1 cellular context compared by ENCODE assay signal in genomic region chr17:68057531-68057952, GRCh38.
TF ChIP-seq lines count a peak whose summit lies in the region.

No MANE protein-coding gene starts in this region.

TF ChIP-seq in K562, 482 proteins besides CTCF, POLR2A, EP300 and RAD21 (continued from another document and continues in another):
- TF ChIP-seq CHD7 (IDR thresholded peaks at IDR 0.05; ENCODE audit: low read depth, low read length) (no peak), TCFL5 (CRISPR knock-in tag; conservative IDR thresholded peaks at IDR 0.05) (no peak), FOXP1 (CRISPR knock-in tag; IDR thresholded peaks at IDR 0.05) (no peak), PCBP1 (IDR thresholded peaks at IDR 0.05; ENCODE audit: low read depth, low read length, poor library complexity, severe bottlenecking) (no peak), CREBBP (IDR thresholded peaks at IDR 0.05; ENCODE audit: low read depth, low read length) (no peak), CBX5 (IDR thresholded peaks at IDR 0.05; ENCODE audit: borderline replicate concordance, low read depth) (no peak), DACH1 (IDR thresholded peaks at IDR 0.05; ENCODE audit: partially characterized antibody) (peak; percentile 59), YY1 (IDR thresholded peaks at IDR 0.05; ENCODE audit: borderline replicate concordance in 1 of 3, control insufficient read depth in 1 of 3, extremely low read depth in 1 of 3, insufficient read depth in 3 of 3, insufficient read length in 1 of 3, insufficient replicate concordance in 2 of 3, low read depth in 1 of 3, low read length in 2 of 3) (no peak), ZFP36 (IDR thresholded peaks at IDR 0.05; ENCODE audit: low read depth, low read length, partially characterized antibody) (peak; percentile 95), EZH2 (IDR thresholded peaks at IDR 0.05; ENCODE audit: borderline replicate concordance, low read depth, low read length) (no peak), TRIM25 (IDR thresholded peaks at IDR 0.05; ENCODE audit: borderline replicate concordance) (no peak), ETS1 (conservative IDR thresholded peaks at IDR 0.05; ENCODE audit: control insufficient read depth, low read depth, low read length) (no peak), RBM22 (IDR thresholded peaks at IDR 0.05; ENCODE audit: low read depth, low read length, poor library complexity, severe bottlenecking) (no peak), KDM1A (IDR thresholded peaks at IDR 0.05) (peak; percentile 52 to 68; a peak in 3 of 4 replicates), ATF6 (CRISPR knock-in tag; IDR thresholded peaks at IDR 0.05) (no peak), FOXA1 (IDR thresholded peaks at IDR 0.05; ENCODE audit: borderline replicate concordance) (no peak), BRF1 (IDR thresholded peaks at IDR 0.05; ENCODE audit: borderline replicate concordance, extremely low read depth, insufficient read length) (no peak), PKNOX1 (IDR thresholded peaks at IDR 0.05) (0 out of 2 replicates have a peak, but pooled peaks have one; percentile 18), SMAD2 (IDR thresholded peaks at IDR 0.05; ENCODE audit: low read depth, low read length) (no peak), DDX20 (tag; IDR thresholded peaks at IDR 0.05; ENCODE audit: low read depth) (no peak), NKRF (IDR thresholded peaks at IDR 0.05; ENCODE audit: borderline replicate concordance) (no peak), KAT2B (IDR thresholded peaks at IDR 0.05; ENCODE audit: low read depth, low read length) (no peak), HDAC2 (IDR thresholded peaks at IDR 0.05) (peak; percentile 26; the same call in 1 of the 2 replicates), MAFK (IDR thresholded peaks at IDR 0.05; ENCODE audit: low read length) (no peak), GMEB1 (CRISPR knock-in tag; IDR thresholded peaks at IDR 0.05) (no peak), ATF1 (CRISPR knock-in tag; IDR thresholded peaks at IDR 0.05) (no peak), ATF1 (tag; IDR thresholded peaks at IDR 0.05) (0 out of 2 replicates have a peak, but pooled peaks have one; percentile 17), TFAP4 (CRISPR knock-in tag; IDR thresholded peaks at IDR 0.05; ENCODE audit: borderline replicate concordance) (no peak), ZNF75A (CRISPR knock-in tag; IDR thresholded peaks at IDR 0.05) (no peak), RBM25 (IDR thresholded peaks at IDR 0.05; ENCODE audit: low read depth, low read length, severe bottlenecking) (peak; percentile 98), CSDE1 (IDR thresholded peaks at IDR 0.05) (no peak), CEBPG (CRISPR knock-in tag; IDR thresholded peaks at IDR 0.05) (no peak), CEBPG (tag; conservative IDR thresholded peaks at IDR 0.05 in 1 of 2, IDR thresholded peaks at IDR 0.05 in 1 of 2) (no peak), SNRNP70 (optimal IDR thresholded peaks at IDR 0.05; ENCODE audit: low read depth, low read length) (no peak)
